ENCODE assay signal across 17 cellular contexts in genomic region chr21:44907225-44907965, GRCh38. TPM values are rescaled to one million over a fixed set of nuclear protein-coding genes. Genes with fewer than 3 reads are reported as not detected.
DNase-seq lines count a peak whose midpoint lies in the region; ATAC-seq and TF ChIP-seq lines count a peak whose summit lies in the region.
"Had no signal": no experiment of that assay in that cellular context is flagged by ENCODE, and none has a peak within 500 bp of the region (broad histone marks: within the 10 kb centered on the region; RNA-seq: fewer than 3 reads in every experiment).

No MANE protein-coding gene starts in this region.

- peaks cover 52% of the 10 kb centered on the region for H3K4me1 Mint-ChIP-seq in activated CD4-positive, alpha-beta T cell treated with anti-CD3 and anti-CD28 coated beads for 36 hours
- peaks cover 84% of the 10 kb centered on the region for H3K4me1 Mint-ChIP-seq in stimulated activated memory B cell treated with anti-CD40 and anti-IgM and Interleukin-4, amounts not matched to agents 10 μg/mL and 1 μg/mL and 100 μg/mL, for 72 hours

- intact Hi-C loops in activated CD4-positive, alpha-beta T cell treated with anti-CD3 and anti-CD28 coated beads for 36 hours (cut with DNase I, micrococcal nuclease), result no loop called here

- no peak for TF ChIP-seq EP300 in gastroesophageal sphincter (IDR thresholded peaks at IDR 0.05)

- no peak for DNase-seq in activated CD4-positive, alpha-beta T cell treated with anti-CD3 and anti-CD28 coated beads for 36 hours
- no peak for DNase-seq in activated CD4-positive, alpha-beta T cell treated with anti-CD3 and anti-CD28 coated beads for 4 hours
- peak; percentile 31 for DNase-seq in OCI-M1 (lab: John Stamatoyannopoulos, UW)
- no peak for DNase-seq in NOMO-1 treated with DMSO at 0.1 percent for 48 hours (lab: John Stamatoyannopoulos, UW; ENCODE audit: unreplicated experiment)
- DNase-seq in SKM-1 treated with dmso at 0.1 percent for 144 hours (lab: John Stamatoyannopoulos, UW; ENCODE audit: unreplicated experiment), result no peak
- DNase-seq: DMS153; effector CD4-positive, alpha-beta T cell; foreskin melanocyte; kidney; NCI-H2081; testis had no signal

- H3K4me3 ChIP-seq in gastroesophageal sphincter, result peak overlapping the region in 1 of 2 donors; percentile 33
- H3K4me3 ChIP-seq: testis had no signal

- 50 to 51% methylated on average over 3 to 6 of the region's 16 CpGs for WGBS in gastroesophageal sphincter (ENCODE audit: low coverage in 1 of 2), 2 donors

- peak overlapping the region in 3 of 4 donors; percentile 58 to 85 (median 85) for H3K27ac ChIP-seq in gastroesophageal sphincter
- H3K27ac ChIP-seq: 22Rv1, ascending aorta, testis had no signal

- CTCF ChIA-PET in activated CD4-positive, alpha-beta T cell treated with anti-CD3 and anti-CD28 coated beads for 36 hours (lab: Charles Lee), result interaction anchor here (1.0 to 1.5 kb wide), 3 partner anchors 14 to 114 kb away, joined by 3 to 5 read pairs (median 4); no protein-coding TSS in a partner anchor

- no peaks in the 10 kb centered on the region for H3K27me3 Mint-ChIP-seq in activated CD4-positive, alpha-beta T cell treated with anti-CD3 and anti-CD28 coated beads for 36 hours
- H3K27me3 Mint-ChIP-seq in stimulated activated memory B cell treated with anti-CD40 and anti-IgM and Interleukin-4, amounts not matched to agents 10 μg/mL and 1 μg/mL and 100 μg/mL, for 72 hours, result no peaks in the 10 kb centered on the region

- H3K27me3 ChIP-seq in gastroesophageal sphincter, result no peaks in the 10 kb centered on the region
- H3K27me3 ChIP-seq: ascending aorta, testis had no signal

- peak overlapping the region; percentile 70 for H3K27ac Mint-ChIP-seq in activated CD4-positive, alpha-beta T cell treated with anti-CD3 and anti-CD28 coated beads for 36 hours
- peak overlapping the region; percentile 66 for H3K27ac Mint-ChIP-seq in stimulated activated memory B cell treated with anti-CD40 and anti-IgM and Interleukin-4, amounts not matched to agents 10 μg/mL and 1 μg/mL and 100 μg/mL, for 72 hours

- no peaks in the 10 kb centered on the region for H3K36me3 ChIP-seq in gastroesophageal sphincter
- H3K36me3 ChIP-seq: ascending aorta had no signal

- H3K9me3 Mint-ChIP-seq in activated CD4-positive, alpha-beta T cell treated with anti-CD3 and anti-CD28 coated beads for 36 hours (ENCODE audit: low read depth), result no peaks in the 10 kb centered on the region
- no peaks in the 10 kb centered on the region for H3K9me3 Mint-ChIP-seq in stimulated activated memory B cell treated with anti-CD40 and anti-IgM and Interleukin-4, amounts not matched to agents 10 μg/mL and 1 μg/mL and 100 μg/mL, for 72 hours
- H3K9me3 Mint-ChIP-seq: nephron had no signal

- ATAC-seq in activated CD4-positive, alpha-beta T cell treated with anti-CD3 and anti-CD28 coated beads for 36 hours, result no peak
- ATAC-seq in gastroesophageal sphincter (no peak), GM21529 (IDR thresholded peaks at IDR 0.05; ENCODE audit: unreplicated experiment) (no peak)
- ATAC-seq in stimulated activated memory B cell treated with anti-CD40 and anti-IgM and Interleukin-4, amounts not matched to agents 10 μg/mL and 1 μg/mL and 100 μg/mL, for 72 hours, result peak; percentile 45

- peaks cover 0 to 50% (median 10%) of the 10 kb centered on the region in 3 donors for H3K4me1 ChIP-seq in gastroesophageal sphincter

- H3K4me3 Mint-ChIP-seq in activated CD4-positive, alpha-beta T cell treated with anti-CD3 and anti-CD28 coated beads for 36 hours, result no peak overlapping the region
- H3K4me3 Mint-ChIP-seq in stimulated activated memory B cell treated with anti-CD40 and anti-IgM and Interleukin-4, amounts not matched to agents 10 μg/mL and 1 μg/mL and 100 μg/mL, for 72 hours, result peak overlapping the region; percentile 41
- H3K4me3 Mint-ChIP-seq: nephron had no signal

- POLR2A ChIA-PET in activated CD4-positive, alpha-beta T cell treated with anti-CD3 and anti-CD28 coated beads for 36 hours (lab: Charles Lee), result no interaction called here

- peaks cover 56% of the 10 kb centered on the region for H3K36me3 Mint-ChIP-seq in activated CD4-positive, alpha-beta T cell treated with anti-CD3 and anti-CD28 coated beads for 36 hours (ENCODE audit: low read depth)
- H3K36me3 Mint-ChIP-seq in stimulated activated memory B cell treated with anti-CD40 and anti-IgM and Interleukin-4, amounts not matched to agents 10 μg/mL and 1 μg/mL and 100 μg/mL, for 72 hours, result peaks cover 54% of the 10 kb centered on the region

- no peaks in the 10 kb centered on the region for H3K9me3 ChIP-seq in gastroesophageal sphincter
- H3K9me3 ChIP-seq: ascending aorta, testis had no signal

- TF ChIP-seq POLR2A in gastroesophageal sphincter (IDR thresholded peaks at IDR 0.05), result no peak

- TF ChIP-seq CTCF in gastroesophageal sphincter (IDR thresholded peaks at IDR 0.05), result no peak

RNA-seq across cellular contexts. Expression of gene ITGB2, which starts 13.3 kb away (rescaled TPM):
- total RNA-seq in activated CD4-positive, alpha-beta T cell treated with anti-CD3 and anti-CD28 coated beads for 36 hours, result 100 to 1,000 TPM; 217 to 250 TPM
- total RNA-seq in gastroesophageal sphincter, result 100 to 1,000 TPM in 1 of 4 donors, 10 to 100 TPM in 3; 10.4 to 112 (median 41.4) TPM

RNA-seq across cellular contexts. Expression of gene SLX9, which starts 32.4 kb away (rescaled TPM):
- 10 to 100 TPM; 60.8 to 68.8 TPM for total RNA-seq in activated CD4-positive, alpha-beta T cell treated with anti-CD3 and anti-CD28 coated beads for 36 hours
- 10 to 100 TPM; 15.7 to 53.9 (median 36.4) TPM for total RNA-seq in gastroesophageal sphincter

RNA-seq across cellular contexts. Expression of gene PTTG1IP, which starts 33.9 kb away (rescaled TPM):
- 10 to 100 TPM; 34.8 to 44.3 TPM for total RNA-seq in activated CD4-positive, alpha-beta T cell treated with anti-CD3 and anti-CD28 coated beads for 36 hours
- 100 to 1,000 TPM; 217 to 419 (median 313) TPM for total RNA-seq in gastroesophageal sphincter

Comparison
In these comparisons a context has a peak if more than half of its experiments do, and no peak if none do; other contexts are left out.
1. RNA of gene PTTG1IP, which starts 33.9 kb away (total RNA-seq): 217 to 419 TPM in gastroesophageal sphincter; 34.8 to 44.3 TPM in activated CD4-positive, alpha-beta T cell treated with anti-CD3 and anti-CD28 coated beads for 36 hours; every median in the first group is over 4 times any median in the second.